ENCODE assay signal across 1 cellular context in genomic region chr13:76991432-76991795, GRCh38.
TF ChIP-seq lines count a peak whose summit lies in the region.

No MANE protein-coding gene starts in this region.

TF ChIP-seq in SK-N-SH, 30 proteins besides CTCF, POLR2A, EP300 and RAD21 (continued from another document):
- TF ChIP-seq REST (IDR thresholded peaks at IDR 0.05; ENCODE audit: low read depth, low read length) (no peak), USF1 (IDR thresholded peaks at IDR 0.05; ENCODE audit: borderline replicate concordance, low read depth) (no peak), SMC3 (IDR thresholded peaks at IDR 0.05; ENCODE audit: low read depth, low read length) (no peak), ELF1 (IDR thresholded peaks at IDR 0.05) (no peak), PBX3 (IDR thresholded peaks at IDR 0.05) (no peak)
TF ChIP-seq in SK-N-SH: peak in this region for 0.
